8 cellular contexts compared by ENCODE assay signal in genomic region chr1:228139406-228139930, GRCh38. TPM values are rescaled to one million over a fixed set of nuclear protein-coding genes. Genes with fewer than 3 reads are reported as not detected.
A peak's percentile ranks its signal among the peaks of the same experiment; 100 is the strongest.
DNase-seq lines count a peak whose midpoint lies in the region; ATAC-seq and TF ChIP-seq lines count a peak whose summit lies in the region.

No MANE protein-coding gene starts in this region.

- H3K4me3 Mint-ChIP-seq in mesothelial cell of epicardium, result peak overlapping the region; percentile 90

- H3K4me1 ChIP-seq in left ventricle myocardium inferior, result peaks cover 49% of the 10 kb centered on the region

- peaks cover 19% of the 10 kb centered on the region for H3K4me1 Mint-ChIP-seq in mesothelial cell of epicardium

- H3K9me3 Mint-ChIP-seq in mesothelial cell of epicardium, result no peaks in the 10 kb centered on the region

- no peaks in the 10 kb centered on the region for H3K36me3 Mint-ChIP-seq in mesothelial cell of epicardium

- ATAC-seq in left ventricle myocardium superior (no peak), GM21367 (IDR thresholded peaks at IDR 0.05; ENCODE audit: unreplicated experiment) (no peak)

- H3K4me3 ChIP-seq in left ventricle myocardium inferior (peak overlapping the region; percentile 90), brain microvascular endothelial cell (ENCODE audit: low read depth, low read length) (peak overlapping the region; percentile 93)

- H3K36me3 ChIP-seq in left ventricle myocardium inferior (no peaks in the 10 kb centered on the region), brain microvascular endothelial cell (replicated peaks) (peaks cover 5% of the 10 kb centered on the region)

- in situ Hi-C loops in brain microvascular endothelial cell (cut with HindIII; ENCODE audit: low pct_ligation_motif_present, low sequenced_read_pairs), result no loop called here

- intact Hi-C loops in left ventricle myocardium inferior (cut with micrococcal nuclease) (no loop called here), left ventricle myocardium superior (cut with micrococcal nuclease) (no loop called here)

- TF ChIP-seq CTCF in left ventricle myocardium inferior (IDR thresholded peaks at IDR 0.05; ENCODE audit: borderline replicate concordance), result no peak
- no peak for TF ChIP-seq CTCF in brain microvascular endothelial cell (IDR thresholded peaks at IDR 0.05; ENCODE audit: low read depth, low read length, missing control alignments)
- TF ChIP-seq CTCF in mesothelial cell of epicardium (IDR thresholded peaks at IDR 0.05; ENCODE audit: unreplicated experiment), result no peak

- H3K27me3 ChIP-seq in left ventricle myocardium inferior (ENCODE audit: low read depth), result no peaks in the 10 kb centered on the region
- peaks cover 4% of the 10 kb centered on the region for H3K27me3 ChIP-seq in brain microvascular endothelial cell (replicated peaks)

- peak overlapping the region; percentile 98 for H3K27ac Mint-ChIP-seq in mesothelial cell of epicardium

- no peaks in the 10 kb centered on the region for H3K9me3 ChIP-seq in left ventricle myocardium inferior (replicated peaks)

- DNase-seq in left ventricle myocardium inferior (no peak), left ventricle myocardium superior (no peak), brain microvascular endothelial cell (no peak), mesothelial cell of epicardium (ENCODE audit: low spot score in 2 of 2, unreplicated experiment in 2 of 2) (no peak), NCI-H2227 treated with DMSO at 0.1 percent for 48 hours (lab: John Stamatoyannopoulos, UW) (no peak), LoVo (ENCODE audit: low spot score) (no peak), GF-D8 (lab: John Stamatoyannopoulos, UW) (no peak)

- H3K27ac ChIP-seq in left ventricle myocardium inferior (replicated peaks) (peak overlapping the region; percentile 97), brain microvascular endothelial cell (peak overlapping the region; percentile 89)

- peaks cover 18% of the 10 kb centered on the region for H3K27me3 Mint-ChIP-seq in mesothelial cell of epicardium (ENCODE audit: low read depth)

RNA-seq across cellular contexts. Expression of gene GUK1, which starts 0.6 kb away (rescaled TPM):
- 150 TPM for total RNA-seq in left ventricle myocardium inferior
- total RNA-seq in left ventricle myocardium superior, result 175 TPM
- 129 to 136 TPM (median 135 TPM) in 3 replicates for total RNA-seq in mesothelial cell of epicardium

RNA-seq across cellular contexts. Expression of gene GJC2, which starts 10.3 kb away (rescaled TPM):
- total RNA-seq in left ventricle myocardium inferior (1.0 TPM), left ventricle myocardium superior (1.7 TPM), mesothelial cell of epicardium (2.5 to 2.6 TPM (median 2.5 TPM) in 3 replicates)

RNA-seq across cellular contexts. Expression of gene IBA57, which starts 26.1 kb away (rescaled TPM):
- total RNA-seq in left ventricle myocardium inferior (15.0 TPM), left ventricle myocardium superior (11.2 TPM), mesothelial cell of epicardium (10.8 to 14.2 TPM (median 11.8 TPM) in 3 replicates)

RNA-seq across cellular contexts. Expression of gene MRPL55, which starts 30.4 kb away (rescaled TPM):
- total RNA-seq in left ventricle myocardium inferior (51.0 TPM), left ventricle myocardium superior (58.6 TPM), mesothelial cell of epicardium (53.9 to 56.9 TPM (median 54.2 TPM) in 3 replicates)

RNA-seq across cellular contexts. Expression of gene C1orf35, which starts 36.3 kb away (rescaled TPM):
- 7.1 TPM for total RNA-seq in left ventricle myocardium inferior
- 10.5 TPM for total RNA-seq in left ventricle myocardium superior
- 19.3 to 20.9 TPM (median 20.2 TPM) in 3 replicates for total RNA-seq in mesothelial cell of epicardium
